Comparison of ENCODE assay signal across 14 cellular contexts in genomic region chr1:157042852-157043251, GRCh38. TPM values are rescaled to one million over a fixed set of nuclear protein-coding genes. Genes with fewer than 3 reads are reported as not detected.
DNase-seq lines count a peak whose midpoint lies in the region; ATAC-seq and TF ChIP-seq lines count a peak whose summit lies in the region.
"Had no signal": no experiment of that assay in that cellular context is flagged by ENCODE, and none has a peak within 500 bp of the region (broad histone marks: within the 10 kb centered on the region; RNA-seq: fewer than 3 reads in every experiment).

No MANE protein-coding gene starts in this region.

- peak overlapping the region; percentile 97 for H3K4me3 Mint-ChIP-seq in type B pancreatic cell
- H3K4me3 Mint-ChIP-seq: activated CD4-positive, alpha-beta memory T cell treated with anti-CD3 and anti-CD28 coated beads, Interleukin-2, amount 10 ng/mL, durations not matched to agents 7 days and 5 days; activated naive CD4-positive, alpha-beta T cell treated with anti-CD3 and anti-CD28 coated beads, Interleukin-2, amount 50 U/mL, for 24 hours had no signal

- peak overlapping the region in 5 of 10 donors; percentile 16 to 50 (median 20) for H3K27ac ChIP-seq in heart right ventricle
- no peak overlapping the region for H3K27ac ChIP-seq in mesenchymal stem cell (ENCODE audit: low read length, poor library complexity, severe bottlenecking)
- H3K27ac ChIP-seq: right atrium auricular region had no signal

- H2BK12ac ChIP-seq in mesenchymal stem cell (ENCODE audit: low read length in 2 of 2) = no peak overlapping the region

- no peaks in the 10 kb centered on the region for H3K27me3 Mint-ChIP-seq in type B pancreatic cell

- H3K9me3 Mint-ChIP-seq in type B pancreatic cell = no peaks in the 10 kb centered on the region
- H3K9me3 Mint-ChIP-seq: activated CD4-positive, alpha-beta memory T cell treated with anti-CD3 and anti-CD28 coated beads, Interleukin-2, amount 10 ng/mL, durations not matched to agents 7 days and 5 days; activated naive CD4-positive, alpha-beta T cell treated with anti-CD3 and anti-CD28 coated beads, Interleukin-2, amount 50 U/mL, for 24 hours had no signal

- no peak overlapping the region for H2AFZ ChIP-seq in mesenchymal stem cell (ENCODE audit: low read depth, low read length)

- H3K4me1 Mint-ChIP-seq in type B pancreatic cell (ENCODE audit: unreplicated experiment) = peaks cover 58% of the 10 kb centered on the region

- H3K36me3 ChIP-seq in heart right ventricle (no peaks in the 10 kb centered on the region), mesenchymal stem cell (ENCODE audit: control insufficient read depth in 1 of 2, insufficient read depth in 2 of 2, low read depth in 1 of 2, low read length in 2 of 2) (no peaks in the 10 kb centered on the region)
- H3K36me3 ChIP-seq: right atrium auricular region had no signal

- H2BK120ac ChIP-seq in mesenchymal stem cell (ENCODE audit: low read depth, low read length) = no peak overlapping the region

- 18 to 24% methylated on average over 2 of the region's 2 CpGs for WGBS in heart right ventricle, 2 donors
- WGBS in mesenchymal stem cell = 88% methylated on average over 1 of the region's 2 CpGs

- H3K23ac ChIP-seq in mesenchymal stem cell (ENCODE audit: low read length in 2 of 2) = no peak overlapping the region

- H3K9ac ChIP-seq in mesenchymal stem cell (ENCODE audit: low read length) = peak overlapping the region; percentile 100

- TF ChIP-seq CTCF in heart right ventricle (IDR thresholded peaks at IDR 0.05) (no peak), choroid plexus epithelial cell (conservative IDR thresholded peaks at IDR 0.05; ENCODE audit: low read depth, low read length) (no peak), type B pancreatic cell (conservative IDR thresholded peaks at IDR 0.05) (no peak)

- H3K27ac Mint-ChIP-seq in type B pancreatic cell = peak overlapping the region; percentile 92
- H3K27ac Mint-ChIP-seq: activated CD4-positive, alpha-beta memory T cell treated with anti-CD3 and anti-CD28 coated beads, Interleukin-2, amount 10 ng/mL, durations not matched to agents 7 days and 5 days; activated naive CD4-positive, alpha-beta T cell treated with anti-CD3 and anti-CD28 coated beads, Interleukin-2, amount 50 U/mL, for 24 hours had no signal

- H3K27me3 ChIP-seq in heart right ventricle (peaks cover 0 to 11% (median 0%) of the 10 kb centered on the region in 7 donors), mesenchymal stem cell (ENCODE audit: control insufficient read depth in 1 of 2, insufficient read depth in 1 of 2, low read length in 2 of 2) (no peaks in the 10 kb centered on the region)
- H3K27me3 ChIP-seq: right atrium auricular region had no signal

- H3K36me3 Mint-ChIP-seq in type B pancreatic cell = peaks cover 13% of the 10 kb centered on the region

- no peak overlapping the region for H3K18ac ChIP-seq in mesenchymal stem cell (ENCODE audit: low read depth in 1 of 2, low read length in 2 of 2)

- H2AK5ac ChIP-seq in mesenchymal stem cell (ENCODE audit: low read length, severe bottlenecking) = no peak overlapping the region

- H3K4me2 ChIP-seq in mesenchymal stem cell (ENCODE audit: low read length, poor library complexity, severe bottlenecking) = peak overlapping the region; percentile 59

- peaks cover 22% of the 10 kb centered on the region for H3K79me1 ChIP-seq in mesenchymal stem cell (replicated peaks; ENCODE audit: low read length, poor library complexity, severe bottlenecking)

- no peak overlapping the region for H3K4ac ChIP-seq in mesenchymal stem cell (ENCODE audit: low read depth in 1 of 2, low read length in 2 of 2)

- H2BK15ac ChIP-seq in mesenchymal stem cell (ENCODE audit: low read depth, poor library complexity, severe bottlenecking) = no peak overlapping the region

- H3K4me1 ChIP-seq in heart right ventricle = peaks cover 9 to 68% (median 54%) of the 10 kb centered on the region in 9 donors
- H3K4me1 ChIP-seq in mesenchymal stem cell (ENCODE audit: control insufficient read depth, insufficient read depth, low read depth, low read length) = peaks cover 15% of the 10 kb centered on the region

- DNase-seq in heart right ventricle (no peak), left cardiac atrium (no peak), choroid plexus epithelial cell (ENCODE audit: low read depth) (no peak), mesenchymal stem cell (no peak), type B pancreatic cell (ENCODE audit: extremely low spot score, unreplicated experiment) (no peak), SIG-M5 (lab: John Stamatoyannopoulos, UW) (no peak)
- no peak for DNase-seq in stimulated activated CD8-positive, alpha-beta memory T cell treated with anti-CD3 and anti-CD28 coated beads, Interleukin-4, amount 100 ng/mL, for 48 hours
- DNase-seq: activated CD4-positive, alpha-beta memory T cell treated with anti-CD3 and anti-CD28 coated beads, Interleukin-2, amount 10 ng/mL, durations not matched to agents 7 days and 5 days; GDM1; H7; NCI-H446 had no signal

- peak in 1 of 8 donors; percentile 54 for ATAC-seq in heart right ventricle
- no peak for ATAC-seq in left cardiac atrium
- ATAC-seq in HG02759 (IDR thresholded peaks at IDR 0.05; ENCODE audit: unreplicated experiment) = no peak

- H3K9me3 ChIP-seq in heart right ventricle (no peaks in the 10 kb centered on the region), mesenchymal stem cell (ENCODE audit: control insufficient read depth, low read length) (no peaks in the 10 kb centered on the region)
- H3K9me3 ChIP-seq: right atrium auricular region had no signal

- H3K14ac ChIP-seq in mesenchymal stem cell (ENCODE audit: low read length in 2 of 2) = no peak overlapping the region

- no peak overlapping the region for H4K8ac ChIP-seq in mesenchymal stem cell (ENCODE audit: low read length)

- H4K91ac ChIP-seq in mesenchymal stem cell (ENCODE audit: low read length) = no peak overlapping the region

- no peak overlapping the region for H2BK5ac ChIP-seq in mesenchymal stem cell (ENCODE audit: low read depth, low read length, poor library complexity, severe bottlenecking)

- intact Hi-C loops in heart right ventricle (cut with DNase I) = no loop called here
- intact Hi-C loops in left cardiac atrium (cut with DNase I) = no loop called here

- peak overlapping the region in 7 of 10 donors; percentile 62 to 72 (median 68) for H3K4me3 ChIP-seq in heart right ventricle
- peak overlapping the region; percentile 75 for H3K4me3 ChIP-seq in choroid plexus epithelial cell (ENCODE audit: low read depth, low read length)
- H3K4me3 ChIP-seq in mesenchymal stem cell (ENCODE audit: insufficient read depth in 1 of 2, low read depth in 1 of 2, low read length in 2 of 2) = peak overlapping the region in 1 of 2 experiments; percentile 96

RNA-seq across cellular contexts. Expression of gene ARHGEF11, which starts 2.7 kb away (rescaled TPM):
- 10 to 100 TPM; 23.7 to 34.5 (median 28.4) TPM for total RNA-seq in heart right ventricle
- 10 to 100 TPM; 10.4 to 13.0 TPM for polyA plus RNA-seq in heart right ventricle
- 10 to 100 TPM; 25.4 to 27.0 TPM for total RNA-seq in left cardiac atrium
- polyA plus RNA-seq in mesenchymal stem cell (2013, experiment 1 of 2) = 12.4 TPM
- 12.3 TPM for polyA plus RNA-seq in mesenchymal stem cell (2013, experiment 2 of 2)
- total RNA-seq in type B pancreatic cell (ENCODE audit: low replicate concordance) = 33.7 and 43.7 TPM in 2 replicates

RNA-seq across cellular contexts. Expression of gene ETV3L, which starts 56.8 kb away (rescaled TPM):
- total RNA-seq in heart right ventricle = not detected
- not detected for polyA plus RNA-seq in heart right ventricle
- total RNA-seq in left cardiac atrium = not detected
- polyA plus RNA-seq in mesenchymal stem cell (2013, experiment 1 of 2) = not detected
- polyA plus RNA-seq in mesenchymal stem cell (2013, experiment 2 of 2) = not detected
- not detected in 2 replicates for total RNA-seq in type B pancreatic cell (ENCODE audit: low replicate concordance)
- total RNA-seq: activated CD4-positive, alpha-beta memory T cell treated with anti-CD3 and anti-CD28 coated beads, Interleukin-2, amount 10 ng/mL, durations not matched to agents 7 days and 5 days; right atrium auricular region had no signal
